ENCODE assay signal across 1 cellular context in the genomic region with DNA sequence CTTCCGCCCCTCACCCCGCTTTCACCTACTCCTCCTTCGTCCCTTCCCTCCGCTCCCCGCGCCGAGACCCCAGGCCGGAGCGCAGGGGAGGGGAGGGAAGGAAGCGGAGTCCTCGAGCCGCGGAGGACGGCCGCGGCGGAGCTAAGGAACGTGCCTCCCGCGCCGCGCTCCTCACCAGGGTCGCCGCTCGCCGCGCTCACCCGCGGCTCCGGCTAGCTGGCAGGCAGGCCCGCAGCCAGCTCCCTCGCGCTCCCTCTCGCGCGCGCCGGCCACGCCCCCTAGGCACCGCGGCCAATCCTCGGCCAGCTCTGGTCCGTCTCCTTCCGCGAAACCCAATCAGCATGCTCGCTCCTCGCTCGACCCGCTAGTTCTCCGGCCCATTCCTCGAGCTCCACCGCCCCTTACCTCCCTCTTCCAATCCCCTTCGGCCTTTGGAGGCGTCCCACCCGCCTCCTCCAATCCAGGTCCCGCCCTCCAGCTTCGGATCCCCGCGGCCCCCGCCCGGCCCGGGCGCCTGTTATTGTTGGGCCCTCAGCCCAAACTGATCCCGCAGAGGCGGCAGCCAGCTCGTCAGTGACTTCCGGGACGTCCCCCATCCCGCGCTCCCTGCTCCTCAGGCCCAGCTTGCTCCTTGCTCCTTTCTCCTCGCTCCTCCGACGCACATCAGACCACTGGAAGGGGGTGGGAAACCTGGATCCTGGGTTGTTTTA.
A peak's percentile ranks its signal among the peaks of the same experiment; 100 is the strongest.
TF ChIP-seq lines count a peak whose summit lies in the region.

A gene with protein sequence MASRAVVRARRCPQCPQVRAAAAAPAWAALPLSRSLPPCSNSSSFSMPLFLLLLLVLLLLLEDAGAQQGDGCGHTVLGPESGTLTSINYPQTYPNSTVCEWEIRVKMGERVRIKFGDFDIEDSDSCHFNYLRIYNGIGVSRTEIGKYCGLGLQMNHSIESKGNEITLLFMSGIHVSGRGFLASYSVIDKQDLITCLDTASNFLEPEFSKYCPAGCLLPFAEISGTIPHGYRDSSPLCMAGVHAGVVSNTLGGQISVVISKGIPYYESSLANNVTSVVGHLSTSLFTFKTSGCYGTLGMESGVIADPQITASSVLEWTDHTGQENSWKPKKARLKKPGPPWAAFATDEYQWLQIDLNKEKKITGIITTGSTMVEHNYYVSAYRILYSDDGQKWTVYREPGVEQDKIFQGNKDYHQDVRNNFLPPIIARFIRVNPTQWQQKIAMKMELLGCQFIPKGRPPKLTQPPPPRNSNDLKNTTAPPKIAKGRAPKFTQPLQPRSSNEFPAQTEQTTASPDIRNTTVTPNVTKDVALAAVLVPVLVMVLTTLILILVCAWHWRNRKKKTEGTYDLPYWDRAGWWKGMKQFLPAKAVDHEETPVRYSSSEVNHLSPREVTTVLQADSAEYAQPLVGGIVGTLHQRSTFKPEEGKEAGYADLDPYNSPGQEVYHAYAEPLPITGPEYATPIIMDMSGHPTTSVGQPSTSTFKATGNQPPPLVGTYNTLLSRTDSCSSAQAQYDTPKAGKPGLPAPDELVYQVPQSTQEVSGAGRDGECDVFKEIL (minus strand): TSS at position 231 of the 710 bp plus-strand sequence. CDS start 369 bp downstream, outside the sequence.

TF ChIP-seq in HEK293, 187 proteins besides CTCF, POLR2A, EP300 and RAD21 (continued from another document and continues in another):
- TF ChIP-seq, protein P1, sequence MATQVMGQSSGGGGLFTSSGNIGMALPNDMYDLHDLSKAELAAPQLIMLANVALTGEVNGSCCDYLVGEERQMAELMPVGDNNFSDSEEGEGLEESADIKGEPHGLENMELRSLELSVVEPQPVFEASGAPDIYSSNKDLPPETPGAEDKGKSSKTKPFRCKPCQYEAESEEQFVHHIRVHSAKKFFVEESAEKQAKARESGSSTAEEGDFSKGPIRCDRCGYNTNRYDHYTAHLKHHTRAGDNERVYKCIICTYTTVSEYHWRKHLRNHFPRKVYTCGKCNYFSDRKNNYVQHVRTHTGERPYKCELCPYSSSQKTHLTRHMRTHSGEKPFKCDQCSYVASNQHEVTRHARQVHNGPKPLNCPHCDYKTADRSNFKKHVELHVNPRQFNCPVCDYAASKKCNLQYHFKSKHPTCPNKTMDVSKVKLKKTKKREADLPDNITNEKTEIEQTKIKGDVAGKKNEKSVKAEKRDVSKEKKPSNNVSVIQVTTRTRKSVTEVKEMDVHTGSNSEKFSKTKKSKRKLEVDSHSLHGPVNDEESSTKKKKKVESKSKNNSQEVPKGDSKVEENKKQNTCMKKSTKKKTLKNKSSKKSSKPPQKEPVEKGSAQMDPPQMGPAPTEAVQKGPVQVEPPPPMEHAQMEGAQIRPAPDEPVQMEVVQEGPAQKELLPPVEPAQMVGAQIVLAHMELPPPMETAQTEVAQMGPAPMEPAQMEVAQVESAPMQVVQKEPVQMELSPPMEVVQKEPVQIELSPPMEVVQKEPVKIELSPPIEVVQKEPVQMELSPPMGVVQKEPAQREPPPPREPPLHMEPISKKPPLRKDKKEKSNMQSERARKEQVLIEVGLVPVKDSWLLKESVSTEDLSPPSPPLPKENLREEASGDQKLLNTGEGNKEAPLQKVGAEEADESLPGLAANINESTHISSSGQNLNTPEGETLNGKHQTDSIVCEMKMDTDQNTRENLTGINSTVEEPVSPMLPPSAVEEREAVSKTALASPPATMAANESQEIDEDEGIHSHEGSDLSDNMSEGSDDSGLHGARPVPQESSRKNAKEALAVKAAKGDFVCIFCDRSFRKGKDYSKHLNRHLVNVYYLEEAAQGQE (tag by site-specific recombination; IDR thresholded peaks at IDR 0.05): no peak
- TF ChIP-seq BCL11A (tag by site-specific recombination; IDR thresholded peaks at IDR 0.05; ENCODE audit: low read depth) (no peak), ZNF223 (tag by site-specific recombination; IDR thresholded peaks at IDR 0.05) (no peak), ZNF48 (tag by site-specific recombination; IDR thresholded peaks at IDR 0.05) (no peak), ZNF391 (tag by site-specific recombination; IDR thresholded peaks at IDR 0.05; ENCODE audit: borderline replicate concordance, low read depth) (no peak), ZNF214 (tag by site-specific recombination; IDR thresholded peaks at IDR 0.05; ENCODE audit: borderline replicate concordance) (no peak), GFI1B (tag by site-specific recombination; IDR thresholded peaks at IDR 0.05) (no peak), ZNF138 (tag by site-specific recombination; IDR thresholded peaks at IDR 0.05; ENCODE audit: borderline replicate concordance) (no peak), REPIN1 (tag by site-specific recombination; IDR thresholded peaks at IDR 0.05; ENCODE audit: low read depth) (no peak), ZNF610 (tag by site-specific recombination; IDR thresholded peaks at IDR 0.05; ENCODE audit: borderline replicate concordance) (0 out of 2 replicates have a peak, but pooled peaks have one; percentile 49), ZNF785 (tag by site-specific recombination; IDR thresholded peaks at IDR 0.05) (no peak), ZNF202 (tag by site-specific recombination; IDR thresholded peaks at IDR 0.05; ENCODE audit: borderline replicate concordance) (no peak), ZNF624 (tag by site-specific recombination; IDR thresholded peaks at IDR 0.05) (no peak), ZNF433 (tag by site-specific recombination; IDR thresholded peaks at IDR 0.05; ENCODE audit: low read depth) (no peak), ZSCAN23 (tag by site-specific recombination; IDR thresholded peaks at IDR 0.05) (no peak), ZNF132 (tag by site-specific recombination; IDR thresholded peaks at IDR 0.05; ENCODE audit: borderline replicate concordance) (no peak), ZBTB21 (tag by site-specific recombination; IDR thresholded peaks at IDR 0.05) (no peak), ZNF239 (tag by site-specific recombination; IDR thresholded peaks at IDR 0.05) (no peak), ZNF768 (tag by site-specific recombination; IDR thresholded peaks at IDR 0.05) (no peak), SP3 (tag by site-specific recombination; IDR thresholded peaks at IDR 0.05) (peak; percentile 81), ZNF658 (tag by site-specific recombination; IDR thresholded peaks at IDR 0.05) (no peak), BCL11B (tag by site-specific recombination; IDR thresholded peaks at IDR 0.05; ENCODE audit: low read depth) (no peak), ZNF561 (tag by site-specific recombination; IDR thresholded peaks at IDR 0.05; ENCODE audit: borderline replicate concordance) (peak; percentile 49; the same call in 1 of the 2 replicates)
- TF ChIP-seq, protein P2, sequence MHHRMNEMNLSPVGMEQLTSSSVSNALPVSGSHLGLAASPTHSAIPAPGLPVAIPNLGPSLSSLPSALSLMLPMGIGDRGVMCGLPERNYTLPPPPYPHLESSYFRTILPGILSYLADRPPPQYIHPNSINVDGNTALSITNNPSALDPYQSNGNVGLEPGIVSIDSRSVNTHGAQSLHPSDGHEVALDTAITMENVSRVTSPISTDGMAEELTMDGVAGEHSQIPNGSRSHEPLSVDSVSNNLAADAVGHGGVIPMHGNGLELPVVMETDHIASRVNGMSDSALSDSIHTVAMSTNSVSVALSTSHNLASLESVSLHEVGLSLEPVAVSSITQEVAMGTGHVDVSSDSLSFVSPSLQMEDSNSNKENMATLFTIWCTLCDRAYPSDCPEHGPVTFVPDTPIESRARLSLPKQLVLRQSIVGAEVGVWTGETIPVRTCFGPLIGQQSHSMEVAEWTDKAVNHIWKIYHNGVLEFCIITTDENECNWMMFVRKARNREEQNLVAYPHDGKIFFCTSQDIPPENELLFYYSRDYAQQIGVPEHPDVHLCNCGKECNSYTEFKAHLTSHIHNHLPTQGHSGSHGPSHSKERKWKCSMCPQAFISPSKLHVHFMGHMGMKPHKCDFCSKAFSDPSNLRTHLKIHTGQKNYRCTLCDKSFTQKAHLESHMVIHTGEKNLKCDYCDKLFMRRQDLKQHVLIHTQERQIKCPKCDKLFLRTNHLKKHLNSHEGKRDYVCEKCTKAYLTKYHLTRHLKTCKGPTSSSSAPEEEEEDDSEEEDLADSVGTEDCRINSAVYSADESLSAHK (tag by site-specific recombination; IDR thresholded peaks at IDR 0.05): no peak; the same call in 1 of the 2 replicates
- TF ChIP-seq, protein P3, sequence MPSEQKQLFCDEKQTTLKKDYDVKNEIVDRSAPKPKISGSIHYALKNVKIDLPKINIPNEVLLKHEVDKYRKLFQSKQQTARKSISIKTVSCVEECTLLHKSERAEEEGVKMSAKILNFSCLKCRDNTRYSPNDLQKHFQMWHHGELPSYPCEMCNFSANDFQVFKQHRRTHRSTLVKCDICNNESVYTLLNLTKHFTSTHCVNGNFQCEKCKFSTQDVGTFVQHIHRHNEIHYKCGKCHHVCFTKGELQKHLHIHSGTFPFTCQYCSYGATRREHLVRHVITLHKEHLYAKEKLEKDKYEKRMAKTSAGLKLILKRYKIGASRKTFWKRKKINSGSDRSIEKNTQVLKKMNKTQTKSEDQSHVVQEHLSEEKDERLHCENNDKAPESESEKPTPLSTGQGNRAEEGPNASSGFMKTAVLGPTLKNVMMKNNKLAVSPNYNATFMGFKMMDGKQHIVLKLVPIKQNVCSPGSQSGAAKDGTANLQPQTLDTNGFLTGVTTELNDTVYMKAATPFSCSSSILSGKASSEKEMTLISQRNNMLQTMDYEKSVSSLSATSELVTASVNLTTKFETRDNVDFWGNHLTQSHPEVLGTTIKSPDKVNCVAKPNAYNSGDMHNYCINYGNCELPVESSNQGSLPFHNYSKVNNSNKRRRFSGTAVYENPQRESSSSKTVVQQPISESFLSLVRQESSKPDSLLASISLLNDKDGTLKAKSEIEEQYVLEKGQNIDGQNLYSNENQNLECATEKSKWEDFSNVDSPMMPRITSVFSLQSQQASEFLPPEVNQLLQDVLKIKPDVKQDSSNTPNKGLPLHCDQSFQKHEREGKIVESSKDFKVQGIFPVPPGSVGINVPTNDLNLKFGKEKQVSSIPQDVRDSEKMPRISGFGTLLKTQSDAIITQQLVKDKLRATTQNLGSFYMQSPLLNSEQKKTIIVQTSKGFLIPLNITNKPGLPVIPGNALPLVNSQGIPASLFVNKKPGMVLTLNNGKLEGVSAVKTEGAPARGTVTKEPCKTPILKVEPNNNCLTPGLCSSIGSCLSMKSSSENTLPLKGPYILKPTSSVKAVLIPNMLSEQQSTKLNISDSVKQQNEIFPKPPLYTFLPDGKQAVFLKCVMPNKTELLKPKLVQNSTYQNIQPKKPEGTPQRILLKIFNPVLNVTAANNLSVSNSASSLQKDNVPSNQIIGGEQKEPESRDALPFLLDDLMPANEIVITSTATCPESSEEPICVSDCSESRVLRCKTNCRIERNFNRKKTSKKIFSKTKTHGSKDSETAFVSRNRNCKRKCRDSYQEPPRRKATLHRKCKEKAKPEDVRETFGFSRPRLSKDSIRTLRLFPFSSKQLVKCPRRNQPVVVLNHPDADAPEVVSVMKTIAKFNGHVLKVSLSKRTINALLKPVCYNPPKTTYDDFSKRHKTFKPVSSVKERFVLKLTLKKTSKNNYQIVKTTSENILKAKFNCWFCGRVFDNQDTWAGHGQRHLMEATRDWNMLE (tag by site-specific recombination; conservative IDR thresholded peaks at IDR 0.05; ENCODE audit: low read depth): no peak; the same call in 1 of the 2 replicates
- TF ChIP-seq, protein P4, sequence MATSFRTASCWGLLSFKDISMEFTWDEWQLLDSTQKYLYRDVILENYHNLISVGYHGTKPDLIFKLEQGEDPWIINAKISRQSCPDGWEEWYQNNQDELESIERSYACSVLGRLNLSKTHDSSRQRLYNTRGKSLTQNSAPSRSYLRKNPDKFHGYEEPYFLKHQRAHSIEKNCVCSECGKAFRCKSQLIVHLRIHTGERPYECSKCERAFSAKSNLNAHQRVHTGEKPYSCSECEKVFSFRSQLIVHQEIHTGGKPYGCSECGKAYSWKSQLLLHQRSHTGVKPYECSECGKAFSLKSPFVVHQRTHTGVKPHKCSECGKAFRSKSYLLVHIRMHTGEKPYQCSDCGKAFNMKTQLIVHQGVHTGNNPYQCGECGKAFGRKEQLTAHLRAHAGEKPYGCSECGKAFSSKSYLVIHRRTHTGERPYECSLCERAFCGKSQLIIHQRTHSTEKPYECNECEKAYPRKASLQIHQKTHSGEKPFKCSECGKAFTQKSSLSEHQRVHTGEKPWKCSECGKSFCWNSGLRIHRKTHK (tag by site-specific recombination; IDR thresholded peaks at IDR 0.05): no peak
- TF ChIP-seq, protein P5, sequence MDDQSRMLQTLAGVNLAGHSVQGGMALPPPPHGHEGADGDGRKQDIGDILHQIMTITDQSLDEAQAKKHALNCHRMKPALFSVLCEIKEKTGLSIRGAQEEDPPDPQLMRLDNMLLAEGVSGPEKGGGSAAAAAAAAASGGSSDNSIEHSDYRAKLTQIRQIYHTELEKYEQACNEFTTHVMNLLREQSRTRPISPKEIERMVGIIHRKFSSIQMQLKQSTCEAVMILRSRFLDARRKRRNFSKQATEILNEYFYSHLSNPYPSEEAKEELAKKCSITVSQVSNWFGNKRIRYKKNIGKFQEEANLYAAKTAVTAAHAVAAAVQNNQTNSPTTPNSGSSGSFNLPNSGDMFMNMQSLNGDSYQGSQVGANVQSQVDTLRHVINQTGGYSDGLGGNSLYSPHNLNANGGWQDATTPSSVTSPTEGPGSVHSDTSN (CRISPR knock-in tag; IDR thresholded peaks at IDR 0.05): no peak
- TF ChIP-seq, protein P6, sequence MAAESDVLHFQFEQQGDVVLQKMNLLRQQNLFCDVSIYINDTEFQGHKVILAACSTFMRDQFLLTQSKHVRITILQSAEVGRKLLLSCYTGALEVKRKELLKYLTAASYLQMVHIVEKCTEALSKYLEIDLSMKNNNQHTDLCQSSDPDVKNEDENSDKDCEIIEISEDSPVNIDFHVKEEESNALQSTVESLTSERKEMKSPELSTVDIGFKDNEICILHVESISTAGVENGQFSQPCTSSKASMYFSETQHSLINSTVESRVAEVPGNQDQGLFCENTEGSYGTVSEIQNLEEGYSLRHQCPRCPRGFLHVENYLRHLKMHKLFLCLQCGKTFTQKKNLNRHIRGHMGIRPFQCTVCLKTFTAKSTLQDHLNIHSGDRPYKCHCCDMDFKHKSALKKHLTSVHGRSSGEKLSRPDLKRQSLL (tag by site-specific recombination; IDR thresholded peaks at IDR 0.05): peak; percentile 55; the same call in 1 of the 2 replicates
- TF ChIP-seq, protein P7, sequence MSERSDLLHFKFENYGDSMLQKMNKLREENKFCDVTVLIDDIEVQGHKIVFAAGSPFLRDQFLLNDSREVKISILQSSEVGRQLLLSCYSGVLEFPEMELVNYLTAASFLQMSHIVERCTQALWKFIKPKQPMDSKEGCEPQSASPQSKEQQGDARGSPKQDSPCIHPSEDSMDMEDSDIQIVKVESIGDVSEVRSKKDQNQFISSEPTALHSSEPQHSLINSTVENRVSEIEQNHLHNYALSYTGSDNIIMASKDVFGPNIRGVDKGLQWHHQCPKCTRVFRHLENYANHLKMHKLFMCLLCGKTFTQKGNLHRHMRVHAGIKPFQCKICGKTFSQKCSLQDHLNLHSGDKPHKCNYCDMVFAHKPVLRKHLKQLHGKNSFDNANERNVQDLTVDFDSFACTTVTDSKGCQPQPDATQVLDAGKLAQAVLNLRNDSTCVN (tag by site-specific recombination; optimal IDR thresholded peaks at IDR 0.05): peak; percentile 92
- TF ChIP-seq, protein P8, sequence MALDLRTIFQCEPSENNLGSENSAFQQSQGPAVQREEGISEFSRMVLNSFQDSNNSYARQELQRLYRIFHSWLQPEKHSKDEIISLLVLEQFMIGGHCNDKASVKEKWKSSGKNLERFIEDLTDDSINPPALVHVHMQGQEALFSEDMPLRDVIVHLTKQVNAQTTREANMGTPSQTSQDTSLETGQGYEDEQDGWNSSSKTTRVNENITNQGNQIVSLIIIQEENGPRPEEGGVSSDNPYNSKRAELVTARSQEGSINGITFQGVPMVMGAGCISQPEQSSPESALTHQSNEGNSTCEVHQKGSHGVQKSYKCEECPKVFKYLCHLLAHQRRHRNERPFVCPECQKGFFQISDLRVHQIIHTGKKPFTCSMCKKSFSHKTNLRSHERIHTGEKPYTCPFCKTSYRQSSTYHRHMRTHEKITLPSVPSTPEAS (tag by site-specific recombination; IDR thresholded peaks at IDR 0.05): no peak
